19 cellular contexts compared by ENCODE assay signal in genomic region chr13:30318026-30318425, GRCh38. TPM values are rescaled to one million over a fixed set of nuclear protein-coding genes. Genes with fewer than 3 reads are reported as not detected.
A peak's percentile ranks its signal among the peaks of the same experiment; 100 is the strongest.
DNase-seq lines count a peak whose midpoint lies in the region; ATAC-seq, FAIRE-seq and TF ChIP-seq lines count a peak whose summit lies in the region.
"Had no signal": no experiment of that assay in that cellular context is flagged by ENCODE, and none has a peak within 500 bp of the region (broad histone marks: within the 10 kb centered on the region; RNA-seq: fewer than 3 reads in every experiment).

No MANE protein-coding gene starts in this region.

- no peaks in the 10 kb centered on the region for H3K27me3 Mint-ChIP-seq in brain
- H3K27me3 Mint-ChIP-seq: B cell; CD4-positive, alpha-beta T cell had no signal

- peaks cover 47% of the 10 kb centered on the region for H3K4me1 ChIP-seq in BLaER1

- H3K9me3 ChIP-seq in BLaER1 = no peaks in the 10 kb centered on the region

- H3K27me3 ChIP-seq in BLaER1 = no peaks in the 10 kb centered on the region

- H3K4me1 Mint-ChIP-seq in brain = peaks cover 31% of the 10 kb centered on the region

- H3K4me3 ChIP-seq in BLaER1 = no peak overlapping the region
- H3K4me3 ChIP-seq: K562 had no signal

- H3K27ac ChIP-seq in BLaER1 (no peak overlapping the region), RWPE1 (no peak overlapping the region)

- no peak overlapping the region for H3K9ac ChIP-seq in BLaER1

- no peak overlapping the region for H3K4me3 Mint-ChIP-seq in brain
- H3K4me3 Mint-ChIP-seq: B cell; CD4-positive, alpha-beta T cell had no signal

- TF ChIP-seq CTCF in brain (conservative IDR thresholded peaks at IDR 0.05) (no peak), RWPE1 (conservative IDR thresholded peaks at IDR 0.05; ENCODE audit: low read depth) (no peak)

- H3K27ac Mint-ChIP-seq in brain = peak overlapping the region in 4 of 5 experiments; percentile 20 to 71 (median 38)
- H3K27ac Mint-ChIP-seq: B cell; CD4-positive, alpha-beta T cell had no signal

- H3K36me3 Mint-ChIP-seq in brain = no peaks in the 10 kb centered on the region

- H3K4me2 ChIP-seq in BLaER1 = 0 out of 2 replicates have a peak overlapping the region, but pooled peaks have one; percentile 7

- CTCF ChIA-PET in RWPE1 (lab: Yijun Ruan, JAX) = no interaction called here

- H3K9me3 Mint-ChIP-seq in brain = no peaks in the 10 kb centered on the region
- H3K9me3 Mint-ChIP-seq: CD4-positive, alpha-beta T cell had no signal

- POLR2A ChIA-PET in RWPE1 (lab: Yijun Ruan, JAX; ENCODE audit: low non-redundant PET) = no interaction called here

- H4K20me1 ChIP-seq in BLaER1 = peaks cover 29% of the 10 kb centered on the region; the same call in 1 of the 2 replicates

- peak; percentile 71 for FAIRE-seq in GM19239 (lab: Jason Lieb, UNC)
- FAIRE-seq: K562 had no signal

- DNase-seq in GM19239 (ENCODE audit: insufficient read length, low spot score) = no peak
- peak; percentile 66 for DNase-seq in left lobe of liver (ENCODE audit: low spot score)
- no peak for DNase-seq in RWPE1 (ENCODE audit: low spot score)
- DNase-seq in activated naive CD4-positive, alpha-beta T cell treated with anti-CD3 and anti-CD28 coated beads, Interleukin-2, amount 50 U/mL, for 16 hours = no peak
- DNase-seq in AML-193 (lab: John Stamatoyannopoulos, UW) = no peak
- DNase-seq: CD4-positive, alpha-beta T cell; HCEC 1CT; MV-4-11; NCI-H1417 treated with DMSO at 0.1 percent for 48 hours; NCI-H1930; NCI-H446; NK-92 treated with Interleukin-12 subunit alpha and Interleukin-12 subunit beta, amount 100 ng/mL, for 24 hours; OCI-M1; RPMI8226 had no signal

- H3K36me3 ChIP-seq in BLaER1 = no peaks in the 10 kb centered on the region; the same call in 1 of the 2 replicates

- ATAC-seq in left lobe of liver = peak; percentile 88
- no peak for ATAC-seq in HG03432 (IDR thresholded peaks at IDR 0.05; ENCODE audit: unreplicated experiment)
- ATAC-seq: K562 had no signal

RNA-seq across cellular contexts. Expression of gene KATNAL1, which starts 10.7 kb away (rescaled TPM):
- polyA plus RNA-seq in brain (ENCODE audit: insufficient read depth, low read depth, low replicate concordance) = 6.7 TPM
- 7.7 TPM for total RNA-seq in left lobe of liver
